In genomic region chrX:24025741-24026402, GRCh38 we compare ENCODE assay signal across 8 cellular contexts. TPM values are rescaled to one million over a fixed set of nuclear protein-coding genes. Genes with fewer than 3 reads are reported as not detected.
DNase-seq lines count a peak whose midpoint lies in the region; ATAC-seq and TF ChIP-seq lines count a peak whose summit lies in the region.

No MANE protein-coding gene starts in this region.

- TF ChIP-seq POLR2A in ovary (IDR thresholded peaks at IDR 0.05): peak; percentile 32

- H3K36me3 Mint-ChIP-seq in activated CD4-positive, alpha-beta memory T cell treated with anti-CD3 and anti-CD28 coated beads for 36 hours: peaks cover 7% of the 10 kb centered on the region

- peaks cover 39% of the 10 kb centered on the region for H3K79me2 ChIP-seq in KMS-11 (ENCODE audit: insufficient read depth, low read depth)

- H3K4me1 Mint-ChIP-seq in activated CD4-positive, alpha-beta memory T cell treated with anti-CD3 and anti-CD28 coated beads for 36 hours (ENCODE audit: low read depth): peaks cover 19% of the 10 kb centered on the region

- H3K27me3 ChIP-seq in KMS-11 (ENCODE audit: insufficient read depth, low read depth): no peaks in the 10 kb centered on the region
- no peaks in the 10 kb centered on the region for H3K27me3 ChIP-seq in ovary

- no peaks in the 10 kb centered on the region for H3K9me3 ChIP-seq in ovary

- H3K36me3 ChIP-seq in KMS-11 (ENCODE audit: insufficient read depth) (no peaks in the 10 kb centered on the region), ovary (no peaks in the 10 kb centered on the region)

- WGBS in ovary, 3 donors: 25 to 41% (median 26%) methylated on average over 20 to 46 of the region's 46 CpGs

- CTCF ChIA-PET in activated CD4-positive, alpha-beta memory T cell treated with anti-CD3 and anti-CD28 coated beads for 36 hours (lab: Charles Lee): interaction anchor here (0.5 to 4.2 kb wide), 8 partner anchors 11 to 244 kb away, joined by 3 to 36 read pairs (median 3); partner anchors contain the start of genes APOO, CXorf58 and EIF2S3

- peak overlapping the region; percentile 76 for H2AFZ ChIP-seq in KMS-11 (ENCODE audit: low read depth)

- no peaks in the 10 kb centered on the region for H4K20me1 ChIP-seq in KMS-11 (ENCODE audit: insufficient read depth)

- H3K4me3 ChIP-seq in KMS-11 (IDR thresholded peaks at IDR 0.05; ENCODE audit: insufficient read depth, low read depth, low read length) (no peak overlapping the region), fibroblast of villous mesenchyme (ENCODE audit: low read depth, low read length) (peak overlapping the region; percentile 74), ovary (peak overlapping the region; percentile 65)

- H3K27ac Mint-ChIP-seq in activated CD4-positive, alpha-beta memory T cell treated with anti-CD3 and anti-CD28 coated beads for 36 hours: peak overlapping the region; percentile 93

- H3K9me3 Mint-ChIP-seq in activated CD4-positive, alpha-beta memory T cell treated with anti-CD3 and anti-CD28 coated beads for 36 hours: no peaks in the 10 kb centered on the region

- ATAC-seq in GM21717 (IDR thresholded peaks at IDR 0.05; ENCODE audit: unreplicated experiment): peak; percentile 25

- no peak for TF ChIP-seq CTCF in KMS-11 (conservative IDR thresholded peaks at IDR 0.05; ENCODE audit: low read depth, low read length)
- TF ChIP-seq CTCF in fibroblast of villous mesenchyme (IDR thresholded peaks at IDR 0.05; ENCODE audit: insufficient read depth, low read depth, low read length): no peak
- no peak for TF ChIP-seq CTCF in ovary (IDR thresholded peaks at IDR 0.05)

- no peaks in the 10 kb centered on the region for H3K27me3 Mint-ChIP-seq in activated CD4-positive, alpha-beta memory T cell treated with anti-CD3 and anti-CD28 coated beads for 36 hours

- peak overlapping the region; percentile 84 for H3K4me3 Mint-ChIP-seq in activated CD4-positive, alpha-beta memory T cell treated with anti-CD3 and anti-CD28 coated beads for 36 hours

- peaks cover 4% of the 10 kb centered on the region for H3K4me1 ChIP-seq in KMS-11 (ENCODE audit: low read depth, poor library complexity, severe bottlenecking)
- H3K4me1 ChIP-seq in ovary (ENCODE audit: insufficient read depth): no peaks in the 10 kb centered on the region

- intact Hi-C loops in activated CD4-positive, alpha-beta memory T cell treated with anti-CD3 and anti-CD28 coated beads for 36 hours (cut with micrococcal nuclease): loop anchor here (1.0 to 5.0 kb wide), 4 partner anchors 28 to 244 kb away; partner anchors contain the start of genes APOO, EIF2S3 and SAT1
- intact Hi-C loops in ovary (cut with DNase I): loop anchor here in 1 of 4 donors (10.0 kb wide), 1 partner anchor 121 kb away; the partner anchor contains the start of genes APOO and CXorf58

- TF ChIP-seq EP300 in ovary (IDR thresholded peaks at IDR 0.05): no peak

- peak overlapping the region; percentile 9; the same call in 1 of the 2 replicates for H3K4me2 ChIP-seq in KMS-11

- peak overlapping the region; percentile 93 for H3K27ac ChIP-seq in KMS-11
- peak overlapping the region; percentile 88 to 90 for H3K27ac ChIP-seq in ovary

- POLR2A ChIA-PET in activated CD4-positive, alpha-beta memory T cell treated with anti-CD3 and anti-CD28 coated beads for 36 hours (lab: Charles Lee): interaction anchor here (0.8 to 3.9 kb wide), 4 partner anchors 10 to 118 kb away, joined by 3 to 22 read pairs (median 10); partner anchors contain the start of genes APOO, CXorf58 and EIF2S3

- H3K9ac ChIP-seq in KMS-11: peak overlapping the region; percentile 94

- peak; percentile 23 for DNase-seq in NCI-H2107 treated with DMSO at 0.1 percent for 48 hours (lab: John Stamatoyannopoulos, UW; ENCODE audit: unreplicated experiment)
- DNase-seq in NCI-H2107 (lab: John Stamatoyannopoulos, UW): no peak
- DNase-seq in activated CD4-positive, alpha-beta memory T cell treated with anti-CD3 and anti-CD28 coated beads for 36 hours: no peak
- DNase-seq in fibroblast of villous mesenchyme (ENCODE audit: low read depth): peak; percentile 85
- peak in 1 of 5 donors; percentile 65 for DNase-seq in ovary
- no peak for DNase-seq in SIG-M5 (lab: John Stamatoyannopoulos, UW)

RNA-seq across cellular contexts. Expression of gene KLHL15, which starts 1.1 kb away (rescaled TPM):
- total RNA-seq in activated CD4-positive, alpha-beta memory T cell treated with anti-CD3 and anti-CD28 coated beads for 36 hours: 1 to 10 TPM; 9.3 to 9.7 TPM
- total RNA-seq in fibroblast of villous mesenchyme: 6.8 and 12.5 TPM in 2 replicates
- 10 to 100 TPM; 12.0 to 19.2 (median 14.6) TPM for total RNA-seq in ovary
- 1 to 10 TPM; 3.7 to 6.2 TPM for polyA plus RNA-seq in ovary

RNA-seq across cellular contexts. Expression of gene EIF2S3, which starts 28.9 kb away (rescaled TPM):
- 100 to 1,000 TPM; 282 to 295 TPM for total RNA-seq in activated CD4-positive, alpha-beta memory T cell treated with anti-CD3 and anti-CD28 coated beads for 36 hours
- total RNA-seq in fibroblast of villous mesenchyme (256 and 355 TPM in 2 replicates), ovary (100 to 1,000 TPM; 121 to 384 (median 267) TPM)
- 100 to 1,000 TPM; 149 to 187 TPM for polyA plus RNA-seq in ovary

Comparison
In these comparisons a context has a peak if more than half of its experiments do, and no peak if none do; other contexts are left out.
1. DNase-seq: peak in NCI-H2107 treated with DMSO at 0.1 percent for 48 hours (single experiment) and fibroblast of villous mesenchyme (single experiment); none in NCI-H2107 (single experiment), activated CD4-positive, alpha-beta memory T cell treated with anti-CD3 and anti-CD28 coated beads for 36 hours (single experiment) and SIG-M5 (single experiment).